ENCODE assay signal across 14 cellular contexts in genomic region chr5:116237917-116238502, GRCh38.
DNase-seq lines count a peak whose midpoint lies in the region; ATAC-seq and TF ChIP-seq lines count a peak whose summit lies in the region.
"Had no signal": no experiment of that assay in that cellular context is flagged by ENCODE, and none has a peak within 500 bp of the region (broad histone marks: within the 10 kb centered on the region; RNA-seq: fewer than 3 reads in every experiment).

No MANE protein-coding gene starts in this region.

- no peak for TF ChIP-seq POLR2A in lower leg skin (IDR thresholded peaks at IDR 0.05)

- H3K36me3 ChIP-seq in BJ (ENCODE audit: control insufficient read depth, insufficient read depth, low read length), result no peaks in the 10 kb centered on the region

- ATAC-seq in SK-N-SH treated with all-trans-retinoic acid at 6 μM for 48 hours, result peak; percentile 73; the same call in 2 of the 3 replicates
- no peak for ATAC-seq in HG02870 (IDR thresholded peaks at IDR 0.05; ENCODE audit: unreplicated experiment)
- ATAC-seq: activated CD8-positive, alpha-beta T cell treated with anti-CD3 and anti-CD28 coated beads for 36 hours; stimulated activated naive B cell treated with anti-CD40 and anti-IgM and Interleukin-4, amounts not matched to agents 10 μg/mL and 1 μg/mL and 100 μg/mL, for 72 hours had no signal

- TF ChIP-seq CTCF in BJ (IDR thresholded peaks at IDR 0.05; ENCODE audit: insufficient read depth, low read depth, low read length) (peak; percentile 44), foreskin fibroblast (IDR thresholded peaks at IDR 0.05; ENCODE audit: low read depth, low read length) (peak; percentile 28), lower leg skin (IDR thresholded peaks at IDR 0.05) (no peak)

- POLR2A ChIA-PET in BJ (lab: Charles Lee), result no interaction called here

- 92 to 96% methylated on average over 3 of the region's 3 CpGs for WGBS in lower leg skin, 2 donors

- H3K4me3 ChIP-seq in BJ (ENCODE audit: low read depth, low read length) (no peak overlapping the region), foreskin fibroblast (ENCODE audit: low read depth in 1 of 2, low read length in 2 of 2) (no peak overlapping the region), lower leg skin (ENCODE audit: low read depth, poor library complexity, severe bottlenecking) (no peak overlapping the region)
- H3K4me3 ChIP-seq: coronary artery had no signal

- no peaks in the 10 kb centered on the region for H3K27me3 ChIP-seq in BJ (ENCODE audit: control insufficient read depth, insufficient read depth, low read length)

- intact Hi-C loops in lower leg skin (cut with DNase I; ENCODE audit: low total_unique reads), result no loop called here

- CTCF ChIA-PET in BJ (lab: Yijun Ruan, JAX), result interaction anchor here (0.7 to 1.1 kb wide), 3 partner anchors 10 to 262 kb away, joined by 3 read pairs; no protein-coding TSS in a partner anchor

- DNase-seq in BJ (ENCODE audit: low read depth), result peak; percentile 14
- peak; percentile 20 for DNase-seq in H4 (ENCODE audit: low spot score)
- peak in 1 of 2 donors; percentile 1 for DNase-seq in foreskin fibroblast
- no peak for DNase-seq in lower leg skin (ENCODE audit: low spot score in 2 of 2)
- DNase-seq in activated CD4-positive, alpha-beta T cell treated with anti-CD3 and anti-CD28 coated beads, Interleukin-2, amount 50 U/mL, for 48 hours, result no peak
- DNase-seq in AG08395 (ENCODE audit: low spot score), result no peak
- DNase-seq: activated CD8-positive, alpha-beta T cell treated with anti-CD3 and anti-CD28 coated beads for 36 hours; activated naive CD4-positive, alpha-beta T cell treated with anti-CD3 and anti-CD28 coated beads, Interleukin-2, amount 50 U/mL, for 16 hours; NCI-H1105 treated with DMSO at 0.1 percent for 48 hours; stimulated activated CD4-positive, alpha-beta T cell treated with anti-CD3 and anti-CD28 coated beads, Interleukin-1b, Interleukin-23, amount 100 ng/mL, for 48 hours; stimulated activated naive B cell treated with anti-CD40 and anti-IgM and Interleukin-4, amounts not matched to agents 10 μg/mL and 1 μg/mL and 100 μg/mL, for 72 hours had no signal

TF ChIP-seq in SK-N-SH treated with all-trans-retinoic acid at 6 μM for 48 hours, 23 proteins besides CTCF, POLR2A, EP300 and RAD21:
- TF ChIP-seq PPARA (CRISPR knock-in tag; IDR thresholded peaks at IDR 0.05; ENCODE audit: borderline replicate concordance) (no peak), TCF4 (CRISPR knock-in tag; IDR thresholded peaks at IDR 0.05; ENCODE audit: borderline replicate concordance) (peak; percentile 26; the same call in 1 of the 2 replicates)

Comparison
In these comparisons a context has a peak if more than half of its experiments do, and no peak if none do; other contexts are left out.
1. DNase-seq: peak in BJ (single experiment) and H4 (single experiment); none in lower leg skin (0 of 2), activated CD4-positive, alpha-beta T cell treated with anti-CD3 and anti-CD28 coated beads, Interleukin-2, amount 50 U/mL, for 48 hours (0 of 2) and AG08395 (single experiment).
2. CTCF ChIP-seq: peak in BJ (single experiment) and foreskin fibroblast (single experiment); none in lower leg skin (0 of 3).